Comparison of ENCODE assay signal across 1 cellular context in the genomic region with DNA sequence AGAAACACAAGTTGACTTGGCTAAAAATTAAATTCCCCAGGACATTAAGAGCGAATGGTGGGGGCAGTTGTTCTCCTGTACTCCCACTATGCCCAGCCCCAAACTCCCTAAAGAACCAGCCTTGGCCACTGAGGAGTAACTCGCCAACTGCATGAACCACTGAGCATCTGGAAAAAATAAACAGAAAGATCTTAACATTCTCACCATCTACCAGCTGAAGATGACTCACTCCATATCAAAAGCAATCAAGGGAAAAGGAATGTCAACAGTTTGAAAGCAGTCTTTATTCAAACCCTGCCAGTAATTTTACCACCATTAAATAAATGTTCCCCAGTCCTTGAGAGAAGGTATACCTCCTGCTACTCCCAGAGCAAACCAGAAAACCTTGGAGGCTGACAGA.
TF ChIP-seq lines count a peak whose summit lies in the region.

No MANE protein-coding gene starts in this region.

TF ChIP-seq in endothelial cell of umbilical vein, 7 proteins besides CTCF, POLR2A, EP300 and RAD21 (continued from another document):
- no peak for TF ChIP-seq POLR2AphosphoS5 (IDR thresholded peaks at IDR 0.05; ENCODE audit: insufficient read depth, low read depth, low read length)
